Comparison of ENCODE assay signal across 15 cellular contexts in genomic region chr20:53316221-53316937, GRCh38.
"Had no signal": no experiment of that assay in that cellular context is flagged by ENCODE, and none has a peak within 500 bp of the region (broad histone marks: within the 10 kb centered on the region; RNA-seq: fewer than 3 reads in every experiment).

No MANE protein-coding gene starts in this region.

- H3K36me3 ChIP-seq: cardiac muscle cell, suprapubic skin had no signal

- H3K4me3 Mint-ChIP-seq: memory B cell, natural killer cell, type B pancreatic cell had no signal

- H3K27me3 Mint-ChIP-seq: type B pancreatic cell had no signal

- H3K9me3 ChIP-seq: suprapubic skin had no signal

- H3K4me1 Mint-ChIP-seq: natural killer cell had no signal

- DNase-seq: activated effector memory CD4-positive, alpha-beta T cell treated with Interleukin-2 at 50 U/mL for 16 hours; activated naive CD4-positive, alpha-beta T cell treated with anti-CD3 and anti-CD28 coated beads, Interleukin-2, amount 50 U/mL, for 16 hours; erythroblast; left ventricle myocardium superior; natural killer cell; occipital lobe; right cardiac atrium; stimulated activated CD4-positive, alpha-beta T cell treated with anti-CD3 and anti-CD28 coated beads, Interleukin-4, amount 100 ng/mL, for 24 hours; stimulated activated naive CD8-positive, alpha-beta T cell treated with anti-CD3 and anti-CD28 coated beads, Interleukin-15, Interleukin-2, amounts not matched to agents 100 U/mL and 50 U/mL, for 24 hours had no signal

- ATAC-seq: activated CD4-positive, CD25-positive, alpha-beta regulatory T cell treated with anti-CD3 and anti-CD28 coated beads, Interleukin-2, amount 50 U/mL, for 24 hours; left ventricle myocardium superior; natural killer cell; right cardiac atrium; stimulated activated naive CD8-positive, alpha-beta T cell treated with anti-CD3 and anti-CD28 coated beads, Interleukin-15, Interleukin-2, amounts not matched to agents 100 U/mL and 50 U/mL, for 24 hours had no signal

- H3K27ac ChIP-seq: cardiac muscle cell, skin epidermis, suprapubic skin had no signal

- H3K4me1 ChIP-seq: suprapubic skin had no signal

- H3K4me3 ChIP-seq: cardiac muscle cell, skin epidermis, suprapubic skin had no signal

- H3K27me3 ChIP-seq: cardiac muscle cell, suprapubic skin had no signal

- H3K27ac Mint-ChIP-seq: memory B cell, natural killer cell, type B pancreatic cell had no signal

- H3K9me3 Mint-ChIP-seq: natural killer cell, type B pancreatic cell had no signal

- H3K36me3 Mint-ChIP-seq: natural killer cell had no signal
